19 cellular contexts compared by ENCODE assay signal in the genomic region with DNA sequence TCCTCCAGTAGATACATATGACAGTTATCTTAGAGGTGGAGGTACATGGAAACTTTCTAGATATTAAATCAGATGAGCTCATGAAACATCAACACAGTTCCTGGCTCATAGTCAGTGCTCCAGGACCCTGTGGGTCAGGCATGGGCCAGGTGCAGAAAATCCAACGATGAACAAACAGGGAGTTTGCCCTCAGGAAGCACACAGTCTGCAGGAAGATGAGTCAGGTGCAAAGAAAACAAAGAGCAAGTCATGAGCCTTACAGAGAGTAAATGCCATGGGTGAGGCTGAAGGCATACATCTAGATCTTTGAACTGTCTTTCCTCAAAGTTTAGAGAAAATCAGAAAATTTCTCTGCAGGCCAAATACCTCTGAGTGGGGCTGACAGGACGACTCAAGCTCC.
"Had no signal": no experiment of that assay in that cellular context is flagged by ENCODE, and none has a peak within 500 bp of the region (broad histone marks: within the 10 kb centered on the region; RNA-seq: fewer than 3 reads in every experiment).

No MANE protein-coding gene starts in this region.

- H3K4me2 ChIP-seq: SK-N-SH had no signal

- H3K4me1 Mint-ChIP-seq: activated T-helper 17 cell treated with anti-CD3 and anti-CD28 coated beads, Interleukin-2, amount 50 U/mL, for 72 hours had no signal

- ATAC-seq: activated CD4-positive, CD25-positive, alpha-beta regulatory T cell treated with anti-CD3 and anti-CD28 coated beads, Interleukin-2, amount 50 U/mL, for 24 hours had no signal

- H3K4me3 Mint-ChIP-seq: activated naive CD4-positive, alpha-beta T cell treated with anti-CD3 and anti-CD28 coated beads for 36 hours; activated T-helper 17 cell treated with anti-CD3 and anti-CD28 coated beads, Interleukin-2, amount 50 U/mL, for 72 hours; nephron progenitor cell; T-cell had no signal

- H3K36me3 Mint-ChIP-seq: T-cell had no signal

- H3K36me3 ChIP-seq: adrenal gland, colonic mucosa, prostate gland, right lobe of liver, stomach had no signal

- DNase-seq: activated CD4-positive, alpha-beta T cell treated with anti-CD3 and anti-CD28 coated beads, Interleukin-2, amount 50 U/mL, for 4 hours; activated naive CD4-positive, alpha-beta T cell treated with anti-CD3 and anti-CD28 coated beads for 36 hours; adrenal gland; caudate nucleus; colonic mucosa; effector CD8-positive, alpha-beta T cell; erythroblast; hypothalamus; nephron progenitor cell; right lobe of liver; SK-N-SH; stimulated activated CD4-positive, alpha-beta T cell treated with anti-CD3 and anti-CD28 coated beads, Interleukin-1b, Interleukin-23, amount 100 ng/mL, for 48 hours; stomach; T-cell; T-helper 9 cell; testis had no signal

- H3K9me3 Mint-ChIP-seq: activated naive CD4-positive, alpha-beta T cell treated with anti-CD3 and anti-CD28 coated beads for 36 hours; T-cell had no signal

- H3K27ac Mint-ChIP-seq: activated naive CD4-positive, alpha-beta T cell treated with anti-CD3 and anti-CD28 coated beads for 36 hours; activated T-helper 17 cell treated with anti-CD3 and anti-CD28 coated beads, Interleukin-2, amount 50 U/mL, for 72 hours; nephron progenitor cell; T-cell had no signal

- H3K9me3 ChIP-seq: adrenal gland, colonic mucosa, prostate gland, right lobe of liver, SK-N-SH, stomach, testis had no signal

- H3K9ac ChIP-seq: SK-N-SH had no signal

- H3K27ac ChIP-seq: adrenal gland, colonic mucosa, prostate gland, right lobe of liver, testis had no signal

- H3K4me1 ChIP-seq: adrenal gland, colonic mucosa, prostate gland, testis had no signal

- H3K27me3 ChIP-seq: adrenal gland, colonic mucosa, right lobe of liver, stomach, testis had no signal

- H3K4me3 ChIP-seq: adrenal gland, colonic mucosa, prostate gland, right lobe of liver, stomach, testis had no signal
